Comparison of ENCODE assay signal across 15 cellular contexts in the genomic region with DNA sequence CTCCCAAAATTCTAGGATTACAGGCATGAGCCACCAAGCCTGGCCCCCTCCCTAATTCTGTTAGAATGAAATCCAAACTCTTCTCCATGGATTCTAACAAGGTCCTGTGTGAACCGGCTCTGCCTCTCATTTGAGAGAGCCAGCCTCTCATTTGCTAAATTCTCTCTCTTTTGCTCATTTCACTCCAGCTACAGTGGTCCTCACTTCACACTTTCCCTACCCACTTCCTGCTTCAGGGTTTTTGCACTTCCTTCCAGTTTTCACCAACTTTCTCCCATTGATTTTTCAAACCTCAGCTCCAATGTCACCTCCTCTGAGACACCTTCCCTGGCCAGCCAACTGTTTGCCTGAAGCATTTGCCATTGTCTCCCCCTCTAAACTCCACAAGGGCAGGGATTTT. TPM values are rescaled to one million over a fixed set of nuclear protein-coding genes. Genes with fewer than 3 reads are reported as not detected.
DNase-seq lines count a peak whose midpoint lies in the region; ATAC-seq and TF ChIP-seq lines count a peak whose summit lies in the region.
"Had no signal": no experiment of that assay in that cellular context is flagged by ENCODE, and none has a peak within 500 bp of the region (broad histone marks: within the 10 kb centered on the region; RNA-seq: fewer than 3 reads in every experiment).

No MANE protein-coding gene starts in this region.

- POLR2A ChIA-PET in activated naive CD8-positive, alpha-beta T cell treated with anti-CD3 and anti-CD28 coated beads, Interleukin-2, amount 10 ng/mL, durations not matched to agents 7 days and 5 days (lab: Charles Lee) = no interaction called here
- POLR2A ChIA-PET in HEK293 (lab: Yijun Ruan, JAX) = no interaction called here

- peak overlapping the region; percentile 55 for H3K4me3 Mint-ChIP-seq in activated naive CD8-positive, alpha-beta T cell treated with anti-CD3 and anti-CD28 coated beads, Interleukin-2, amount 10 ng/mL, durations not matched to agents 7 days and 5 days
- no peak overlapping the region for H3K4me3 Mint-ChIP-seq in activated naive CD8-positive, alpha-beta T cell treated with anti-CD3 and anti-CD28 coated beads, Interleukin-2, amount 50 U/mL, for 24 hours
- no peak overlapping the region for H3K4me3 Mint-ChIP-seq in activated T-helper 1 cell treated with anti-CD3 and anti-CD28 coated beads, Interleukin-12 subunit alpha, Interleukin-12 subunit beta, Interleukin-2, Interleukin-4 antibody, amounts not matched to agents 30 ng/mL and 10 ng/mL and 1 ng/mL, durations not matched to agents 14 hours and 24 hours and 36 hours
- H3K4me3 Mint-ChIP-seq in type B pancreatic cell = no peak overlapping the region

- H3K9me3 ChIP-seq in HEK293 (ENCODE audit: control insufficient read depth, insufficient read depth, low read depth, low read length) = no peaks in the 10 kb centered on the region

- H3K36me3 ChIP-seq in HEK293 (ENCODE audit: control insufficient read depth in 2 of 2, insufficient read depth in 1 of 2, low read length in 2 of 2) = no peaks in the 10 kb centered on the region

- no peak overlapping the region for H3K4me3 ChIP-seq in HEK293 (ENCODE audit: low read depth, low read length)

- peaks cover 41% of the 10 kb centered on the region for H3K4me1 Mint-ChIP-seq in activated naive CD8-positive, alpha-beta T cell treated with anti-CD3 and anti-CD28 coated beads, Interleukin-2, amount 10 ng/mL, durations not matched to agents 7 days and 5 days
- H3K4me1 Mint-ChIP-seq in activated naive CD8-positive, alpha-beta T cell treated with anti-CD3 and anti-CD28 coated beads, Interleukin-2, amount 50 U/mL, for 24 hours = peaks cover 16% of the 10 kb centered on the region
- H3K4me1 Mint-ChIP-seq in activated T-helper 1 cell treated with anti-CD3 and anti-CD28 coated beads, Interleukin-12 subunit alpha, Interleukin-12 subunit beta, Interleukin-2, Interleukin-4 antibody, amounts not matched to agents 30 ng/mL and 10 ng/mL and 1 ng/mL, durations not matched to agents 14 hours and 24 hours and 36 hours (ENCODE audit: low read depth) = peaks cover 8% of the 10 kb centered on the region
- peaks cover 7% of the 10 kb centered on the region for H3K4me1 Mint-ChIP-seq in type B pancreatic cell (ENCODE audit: unreplicated experiment)

- no peaks in the 10 kb centered on the region for H3K36me3 Mint-ChIP-seq in activated naive CD8-positive, alpha-beta T cell treated with anti-CD3 and anti-CD28 coated beads, Interleukin-2, amount 10 ng/mL, durations not matched to agents 7 days and 5 days
- H3K36me3 Mint-ChIP-seq in activated naive CD8-positive, alpha-beta T cell treated with anti-CD3 and anti-CD28 coated beads, Interleukin-2, amount 50 U/mL, for 24 hours (ENCODE audit: low read depth) = no peaks in the 10 kb centered on the region
- no peaks in the 10 kb centered on the region for H3K36me3 Mint-ChIP-seq in activated T-helper 1 cell treated with anti-CD3 and anti-CD28 coated beads, Interleukin-12 subunit alpha, Interleukin-12 subunit beta, Interleukin-2, Interleukin-4 antibody, amounts not matched to agents 30 ng/mL and 10 ng/mL and 1 ng/mL, durations not matched to agents 14 hours and 24 hours and 36 hours (ENCODE audit: low read depth)
- no peaks in the 10 kb centered on the region for H3K36me3 Mint-ChIP-seq in type B pancreatic cell
- H3K36me3 Mint-ChIP-seq: CD14-positive monocyte had no signal

- TF ChIP-seq CTCF in HEK293 (tag by site-specific recombination; IDR thresholded peaks at IDR 0.05) = no peak
- no peak for TF ChIP-seq CTCF in type B pancreatic cell (conservative IDR thresholded peaks at IDR 0.05)

- ATAC-seq in activated naive CD8-positive, alpha-beta T cell treated with anti-CD3 and anti-CD28 coated beads, Interleukin-2, amount 10 ng/mL, durations not matched to agents 7 days and 5 days (ENCODE audit: low read depth) = peak; percentile 19
- no peak for ATAC-seq in activated naive CD8-positive, alpha-beta T cell treated with anti-CD3 and anti-CD28 coated beads, Interleukin-2, amount 50 U/mL, for 24 hours
- ATAC-seq in HG02763 (IDR thresholded peaks at IDR 0.05; ENCODE audit: unreplicated experiment) = no peak
- no peak for ATAC-seq in left colon

- H3K27ac Mint-ChIP-seq in activated naive CD8-positive, alpha-beta T cell treated with anti-CD3 and anti-CD28 coated beads, Interleukin-2, amount 10 ng/mL, durations not matched to agents 7 days and 5 days = peak overlapping the region; percentile 6
- no peak overlapping the region for H3K27ac Mint-ChIP-seq in activated naive CD8-positive, alpha-beta T cell treated with anti-CD3 and anti-CD28 coated beads, Interleukin-2, amount 50 U/mL, for 24 hours
- peak overlapping the region; percentile 6 for H3K27ac Mint-ChIP-seq in activated T-helper 1 cell treated with anti-CD3 and anti-CD28 coated beads, Interleukin-12 subunit alpha, Interleukin-12 subunit beta, Interleukin-2, Interleukin-4 antibody, amounts not matched to agents 30 ng/mL and 10 ng/mL and 1 ng/mL, durations not matched to agents 14 hours and 24 hours and 36 hours
- peak overlapping the region; percentile 5 for H3K27ac Mint-ChIP-seq in type B pancreatic cell

- CTCF ChIA-PET in HEK293 (lab: Yijun Ruan, JAX) = interaction anchor here (2.9 kb wide), 1 partner anchor 8 kb away, joined by 15 read pairs; no protein-coding TSS in a partner anchor

- H3K27ac ChIP-seq in HEK293 (ENCODE audit: extremely low read depth, low read depth, low read length) = no peak overlapping the region

- intact Hi-C loops in activated T-helper 1 cell treated with anti-CD3 and anti-CD28 coated beads, Interleukin-12 subunit alpha, Interleukin-12 subunit beta, Interleukin-2, Interleukin-4 antibody, amounts not matched to agents 30 ng/mL and 10 ng/mL and 1 ng/mL, durations not matched to agents 14 hours and 24 hours and 36 hours (cut with micrococcal nuclease) = no loop called here
- intact Hi-C loops in left colon (cut with DNase I, micrococcal nuclease) = no loop called here

- H3K27me3 Mint-ChIP-seq in activated naive CD8-positive, alpha-beta T cell treated with anti-CD3 and anti-CD28 coated beads, Interleukin-2, amount 10 ng/mL, durations not matched to agents 7 days and 5 days = peaks cover 54% of the 10 kb centered on the region
- peaks cover 16% of the 10 kb centered on the region for H3K27me3 Mint-ChIP-seq in activated naive CD8-positive, alpha-beta T cell treated with anti-CD3 and anti-CD28 coated beads, Interleukin-2, amount 50 U/mL, for 24 hours
- H3K27me3 Mint-ChIP-seq in activated T-helper 1 cell treated with anti-CD3 and anti-CD28 coated beads, Interleukin-12 subunit alpha, Interleukin-12 subunit beta, Interleukin-2, Interleukin-4 antibody, amounts not matched to agents 30 ng/mL and 10 ng/mL and 1 ng/mL, durations not matched to agents 14 hours and 24 hours and 36 hours (ENCODE audit: insufficient read depth) = peaks cover 39% of the 10 kb centered on the region
- H3K27me3 Mint-ChIP-seq in type B pancreatic cell = no peaks in the 10 kb centered on the region

- H3K9me3 Mint-ChIP-seq in activated naive CD8-positive, alpha-beta T cell treated with anti-CD3 and anti-CD28 coated beads, Interleukin-2, amount 10 ng/mL, durations not matched to agents 7 days and 5 days = no peaks in the 10 kb centered on the region
- no peaks in the 10 kb centered on the region for H3K9me3 Mint-ChIP-seq in activated naive CD8-positive, alpha-beta T cell treated with anti-CD3 and anti-CD28 coated beads, Interleukin-2, amount 50 U/mL, for 24 hours
- H3K9me3 Mint-ChIP-seq in activated T-helper 1 cell treated with anti-CD3 and anti-CD28 coated beads, Interleukin-12 subunit alpha, Interleukin-12 subunit beta, Interleukin-2, Interleukin-4 antibody, amounts not matched to agents 30 ng/mL and 10 ng/mL and 1 ng/mL, durations not matched to agents 14 hours and 24 hours and 36 hours = no peaks in the 10 kb centered on the region
- no peaks in the 10 kb centered on the region for H3K9me3 Mint-ChIP-seq in type B pancreatic cell
- H3K9me3 Mint-ChIP-seq: CD14-positive monocyte had no signal

- no peak for DNase-seq in activated naive CD8-positive, alpha-beta T cell treated with anti-CD3 and anti-CD28 coated beads, Interleukin-2, amount 10 ng/mL, durations not matched to agents 7 days and 5 days
- DNase-seq in activated naive CD8-positive, alpha-beta T cell treated with anti-CD3 and anti-CD28 coated beads, Interleukin-2, amount 50 U/mL, for 24 hours = no peak
- DNase-seq in activated T-helper 1 cell treated with anti-CD3 and anti-CD28 coated beads, Interleukin-12 subunit alpha, Interleukin-12 subunit beta, Interleukin-2, Interleukin-4 antibody, amounts not matched to agents 30 ng/mL and 10 ng/mL and 1 ng/mL, durations not matched to agents 14 hours and 24 hours and 36 hours (ENCODE audit: low spot score) = no peak
- DNase-seq in type B pancreatic cell (ENCODE audit: extremely low spot score, unreplicated experiment) (no peak), left colon (no peak)
- DNase-seq: COR-L47, NCI-H1436 treated with DMSO at 0.1 percent for 48 hours, NCI-H2081, NCI-H510A, NCI-H774 had no signal

- H3K4me1 ChIP-seq in HEK293 (ENCODE audit: control insufficient read depth, insufficient read depth, low read length) = no peaks in the 10 kb centered on the region

RNA-seq across cellular contexts. Expression of gene COX4I2, which starts 5.1 kb away (rescaled TPM):
- total RNA-seq in activated naive CD8-positive, alpha-beta T cell treated with anti-CD3 and anti-CD28 coated beads, Interleukin-2, amount 10 ng/mL, durations not matched to agents 7 days and 5 days = not detected
- not detected in 2 replicates for total RNA-seq in activated T-helper 1 cell treated with anti-CD3 and anti-CD28 coated beads, Interleukin-12 subunit alpha, Interleukin-12 subunit beta, Interleukin-2, Interleukin-4 antibody, amounts not matched to agents 30 ng/mL and 10 ng/mL and 1 ng/mL, durations not matched to agents 14 hours and 24 hours and 36 hours
- not detected in 2 replicates for total RNA-seq in type B pancreatic cell (ENCODE audit: low replicate concordance)
- total RNA-seq in left colon = under 1 TPM in 1 of 2 donors, not detected in 1; 0.67 TPM
- total RNA-seq: A673, H4 had no signal

RNA-seq across cellular contexts. Expression of gene ID1, which starts 37.7 kb away (rescaled TPM):
- 1 to 10 TPM in 1 of 2 experiments, under 1 TPM in 1; 0.72 to 1.2 TPM for total RNA-seq in activated naive CD8-positive, alpha-beta T cell treated with anti-CD3 and anti-CD28 coated beads, Interleukin-2, amount 10 ng/mL, durations not matched to agents 7 days and 5 days
- 3.4 and 4.0 TPM in 2 replicates for total RNA-seq in activated T-helper 1 cell treated with anti-CD3 and anti-CD28 coated beads, Interleukin-12 subunit alpha, Interleukin-12 subunit beta, Interleukin-2, Interleukin-4 antibody, amounts not matched to agents 30 ng/mL and 10 ng/mL and 1 ng/mL, durations not matched to agents 14 hours and 24 hours and 36 hours
- total RNA-seq in type B pancreatic cell (ENCODE audit: low replicate concordance) (472 and 516 TPM in 2 replicates), left colon (100 to 1,000 TPM; 298 to 363 TPM)

Comparison
In these comparisons a context has a peak if more than half of its experiments do, and no peak if none do; other contexts are left out.
1. RNA of gene ID1, which starts 37.7 kb away (total RNA-seq): 472 to 516 TPM in type B pancreatic cell and 298 to 363 TPM in left colon; 3.4 to 4.0 TPM in activated T-helper 1 cell treated with anti-CD3 and anti-CD28 coated beads, Interleukin-12 subunit alpha, Interleukin-12 subunit beta, Interleukin-2, Interleukin-4 antibody, amounts not matched to agents 30 ng/mL and 10 ng/mL and 1 ng/mL, durations not matched to agents 14 hours and 24 hours and 36 hours and 0.72 to 1.2 TPM in activated naive CD8-positive, alpha-beta T cell treated with anti-CD3 and anti-CD28 coated beads, Interleukin-2, amount 10 ng/mL, durations not matched to agents 7 days and 5 days; every median in the first group is over 10 times any median in the second.